In genomic region chr6:50689210-50689609, GRCh38 we compare ENCODE assay signal across 39 cellular contexts. TPM values are rescaled to one million over a fixed set of nuclear protein-coding genes. Genes with fewer than 3 reads are reported as not detected.
"Had no signal": no experiment of that assay in that cellular context is flagged by ENCODE, and none has a peak within 500 bp of the region (broad histone marks: within the 10 kb centered on the region; RNA-seq: fewer than 3 reads in every experiment).

No MANE protein-coding gene starts in this region.

- H3K4me3 ChIP-seq: MG63 had no signal

- DNase-seq: Karpas-422, Kasumi-1, MG63, MM.1S, MV-4-11, NCI-H1048, NCI-H1092, NCI-H1092 treated with DMSO at 0.1 percent for 48 hours, NCI-H1105, NCI-H1105 treated with DMSO at 0.1 percent for 48 hours, NCI-H1417, NCI-H1417 treated with DMSO at 0.1 percent for 48 hours, NCI-H1436, NCI-H1436 treated with DMSO at 0.1 percent for 48 hours, NCI-H146, NCI-H1694, NCI-H1694 treated with DMSO at 0.1 percent for 48 hours, NCI-H187, NCI-H187 treated with DMSO at 0.1 percent for 48 hours, NCI-H1930, NCI-H2029, NCI-H2029 treated with DMSO at 0.1 percent for 48 hours, NCI-H2081, NCI-H2081 treated with DMSO at 0.1 percent for 48 hours, NCI-H2107, NCI-H2171, NCI-H2171 treated with DMSO at 0.1 percent for 48 hours, NCI-H2227 treated with DMSO at 0.1 percent for 48 hours, NCI-H226, NCI-H345, NCI-H446, NCI-H446 treated with DMSO at 0.1 percent for 48 hours, NCI-H510A, NCI-H510A treated with DMSO at 0.1 percent for 48 hours, NCI-H524 had no signal

- H3K36me3 ChIP-seq: MG63 had no signal

- H3K27me3 ChIP-seq: MG63 had no signal

- H3K9me3 ChIP-seq: MG63 had no signal

RNA-seq across cellular contexts. Expression of gene TFAP2D, which starts 24.1 kb away (rescaled TPM):
- total RNA-seq: LHCN-M2, M059J, MCF 10A, NCI-H460 had no signal
